Comparison of ENCODE assay signal across 1 cellular context in the genomic region with DNA sequence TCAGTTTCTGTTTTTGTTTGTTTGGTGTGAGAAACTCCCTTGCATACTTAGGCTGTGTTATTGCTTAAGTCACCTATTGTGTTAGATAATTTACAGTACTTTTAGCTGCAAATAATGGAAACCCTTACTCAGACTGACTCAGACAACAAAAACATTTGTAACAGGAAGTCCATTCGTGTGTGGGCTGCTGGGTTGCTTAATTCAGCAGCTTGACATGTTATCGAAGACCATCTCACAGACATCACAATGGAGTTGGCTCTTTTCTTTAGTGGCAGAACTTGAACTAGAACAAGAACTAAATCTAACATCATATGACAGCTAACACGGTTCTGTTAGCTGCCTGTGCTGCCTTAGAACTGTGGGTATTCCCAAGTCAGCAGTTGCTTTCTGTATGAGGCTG.
TF ChIP-seq lines count a peak whose summit lies in the region.

No MANE protein-coding gene starts in this region.

TF ChIP-seq in SK-N-SH, 30 proteins besides CTCF, POLR2A, EP300 and RAD21:
- TF ChIP-seq, protein P1, sequence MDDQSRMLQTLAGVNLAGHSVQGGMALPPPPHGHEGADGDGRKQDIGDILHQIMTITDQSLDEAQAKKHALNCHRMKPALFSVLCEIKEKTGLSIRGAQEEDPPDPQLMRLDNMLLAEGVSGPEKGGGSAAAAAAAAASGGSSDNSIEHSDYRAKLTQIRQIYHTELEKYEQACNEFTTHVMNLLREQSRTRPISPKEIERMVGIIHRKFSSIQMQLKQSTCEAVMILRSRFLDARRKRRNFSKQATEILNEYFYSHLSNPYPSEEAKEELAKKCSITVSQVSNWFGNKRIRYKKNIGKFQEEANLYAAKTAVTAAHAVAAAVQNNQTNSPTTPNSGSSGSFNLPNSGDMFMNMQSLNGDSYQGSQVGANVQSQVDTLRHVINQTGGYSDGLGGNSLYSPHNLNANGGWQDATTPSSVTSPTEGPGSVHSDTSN (IDR thresholded peaks at IDR 0.05): peak; percentile 63; the same call in 1 of the 2 replicates
- TF ChIP-seq, protein P2, sequence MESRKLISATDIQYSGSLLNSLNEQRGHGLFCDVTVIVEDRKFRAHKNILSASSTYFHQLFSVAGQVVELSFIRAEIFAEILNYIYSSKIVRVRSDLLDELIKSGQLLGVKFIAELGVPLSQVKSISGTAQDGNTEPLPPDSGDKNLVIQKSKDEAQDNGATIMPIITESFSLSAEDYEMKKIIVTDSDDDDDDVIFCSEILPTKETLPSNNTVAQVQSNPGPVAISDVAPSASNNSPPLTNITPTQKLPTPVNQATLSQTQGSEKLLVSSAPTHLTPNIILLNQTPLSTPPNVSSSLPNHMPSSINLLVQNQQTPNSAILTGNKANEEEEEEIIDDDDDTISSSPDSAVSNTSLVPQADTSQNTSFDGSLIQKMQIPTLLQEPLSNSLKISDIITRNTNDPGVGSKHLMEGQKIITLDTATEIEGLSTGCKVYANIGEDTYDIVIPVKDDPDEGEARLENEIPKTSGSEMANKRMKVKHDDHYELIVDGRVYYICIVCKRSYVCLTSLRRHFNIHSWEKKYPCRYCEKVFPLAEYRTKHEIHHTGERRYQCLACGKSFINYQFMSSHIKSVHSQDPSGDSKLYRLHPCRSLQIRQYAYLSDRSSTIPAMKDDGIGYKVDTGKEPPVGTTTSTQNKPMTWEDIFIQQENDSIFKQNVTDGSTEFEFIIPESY (IDR thresholded peaks at IDR 0.05; ENCODE audit: borderline replicate concordance, low read depth): no peak
- TF ChIP-seq TAF1 (IDR thresholded peaks at IDR 0.05; ENCODE audit: borderline replicate concordance, low read depth, low read length) (no peak), NFIC (IDR thresholded peaks at IDR 0.05; ENCODE audit: borderline replicate concordance) (peak; percentile 54), FOXJ3 (CRISPR knock-in tag; IDR thresholded peaks at IDR 0.05) (no peak), EZH2phosphoT487 (IDR thresholded peaks at IDR 0.05; ENCODE audit: borderline replicate concordance, low read depth) (no peak), YY1 (IDR thresholded peaks at IDR 0.05; ENCODE audit: low read depth) (no peak), GABPA (IDR thresholded peaks at IDR 0.05; ENCODE audit: low read depth) (no peak), CHD2 (IDR thresholded peaks at IDR 0.05; ENCODE audit: low read length, partially characterized antibody) (no peak), TCF12 (IDR thresholded peaks at IDR 0.05) (peak; percentile 75), ELF1 (IDR thresholded peaks at IDR 0.05) (no peak), RCOR1 (IDR thresholded peaks at IDR 0.05; ENCODE audit: low read length) (no peak), MXI1 (IDR thresholded peaks at IDR 0.05; ENCODE audit: low read depth, low read length) (no peak), SIN3A (IDR thresholded peaks at IDR 0.05; ENCODE audit: borderline replicate concordance, low read depth, low read length) (no peak), FOXM1 (IDR thresholded peaks at IDR 0.05; ENCODE audit: low read depth) (no peak), TEAD4 (IDR thresholded peaks at IDR 0.05; ENCODE audit: borderline replicate concordance, insufficient read depth) (peak; percentile 63; the same call in 1 of the 2 replicates), SMC3 (IDR thresholded peaks at IDR 0.05; ENCODE audit: low read depth, low read length) (no peak), RXRA (IDR thresholded peaks at IDR 0.05; ENCODE audit: borderline replicate concordance, low read depth) (no peak), MEF2A (IDR thresholded peaks at IDR 0.05; ENCODE audit: borderline replicate concordance, low read depth) (peak; percentile 21; the same call in 1 of the 2 replicates), RFX5 (IDR thresholded peaks at IDR 0.05; ENCODE audit: low read length) (no peak), FOSL2 (IDR thresholded peaks at IDR 0.05; ENCODE audit: borderline replicate concordance, low read depth) (peak; percentile 74), GATA2 (CRISPR knock-in tag; IDR thresholded peaks at IDR 0.05) (no peak), JUND (IDR thresholded peaks at IDR 0.05) (peak; percentile 68), NRF1 (IDR thresholded peaks at IDR 0.05; ENCODE audit: low read depth, low read length) (no peak), POLR2AphosphoS5 (IDR thresholded peaks at IDR 0.05; ENCODE audit: low read depth, low read length) (no peak)
- TF ChIP-seq, protein P3, sequence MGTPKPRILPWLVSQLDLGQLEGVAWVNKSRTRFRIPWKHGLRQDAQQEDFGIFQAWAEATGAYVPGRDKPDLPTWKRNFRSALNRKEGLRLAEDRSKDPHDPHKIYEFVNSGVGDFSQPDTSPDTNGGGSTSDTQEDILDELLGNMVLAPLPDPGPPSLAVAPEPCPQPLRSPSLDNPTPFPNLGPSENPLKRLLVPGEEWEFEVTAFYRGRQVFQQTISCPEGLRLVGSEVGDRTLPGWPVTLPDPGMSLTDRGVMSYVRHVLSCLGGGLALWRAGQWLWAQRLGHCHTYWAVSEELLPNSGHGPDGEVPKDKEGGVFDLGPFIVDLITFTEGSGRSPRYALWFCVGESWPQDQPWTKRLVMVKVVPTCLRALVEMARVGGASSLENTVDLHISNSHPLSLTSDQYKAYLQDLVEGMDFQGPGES (IDR thresholded peaks at IDR 0.05; ENCODE audit: low read depth, low read length): no peak
- TF ChIP-seq, protein P4, sequence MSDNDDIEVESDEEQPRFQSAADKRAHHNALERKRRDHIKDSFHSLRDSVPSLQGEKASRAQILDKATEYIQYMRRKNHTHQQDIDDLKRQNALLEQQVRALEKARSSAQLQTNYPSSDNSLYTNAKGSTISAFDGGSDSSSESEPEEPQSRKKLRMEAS (IDR thresholded peaks at IDR 0.05; ENCODE audit: low read depth): peak; percentile 56
- TF ChIP-seq, protein P5, sequence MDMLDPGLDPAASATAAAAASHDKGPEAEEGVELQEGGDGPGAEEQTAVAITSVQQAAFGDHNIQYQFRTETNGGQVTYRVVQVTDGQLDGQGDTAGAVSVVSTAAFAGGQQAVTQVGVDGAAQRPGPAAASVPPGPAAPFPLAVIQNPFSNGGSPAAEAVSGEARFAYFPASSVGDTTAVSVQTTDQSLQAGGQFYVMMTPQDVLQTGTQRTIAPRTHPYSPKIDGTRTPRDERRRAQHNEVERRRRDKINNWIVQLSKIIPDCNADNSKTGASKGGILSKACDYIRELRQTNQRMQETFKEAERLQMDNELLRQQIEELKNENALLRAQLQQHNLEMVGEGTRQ (IDR thresholded peaks at IDR 0.05; ENCODE audit: borderline replicate concordance, low read depth, low read length): no peak
- TF ChIP-seq, protein P6, sequence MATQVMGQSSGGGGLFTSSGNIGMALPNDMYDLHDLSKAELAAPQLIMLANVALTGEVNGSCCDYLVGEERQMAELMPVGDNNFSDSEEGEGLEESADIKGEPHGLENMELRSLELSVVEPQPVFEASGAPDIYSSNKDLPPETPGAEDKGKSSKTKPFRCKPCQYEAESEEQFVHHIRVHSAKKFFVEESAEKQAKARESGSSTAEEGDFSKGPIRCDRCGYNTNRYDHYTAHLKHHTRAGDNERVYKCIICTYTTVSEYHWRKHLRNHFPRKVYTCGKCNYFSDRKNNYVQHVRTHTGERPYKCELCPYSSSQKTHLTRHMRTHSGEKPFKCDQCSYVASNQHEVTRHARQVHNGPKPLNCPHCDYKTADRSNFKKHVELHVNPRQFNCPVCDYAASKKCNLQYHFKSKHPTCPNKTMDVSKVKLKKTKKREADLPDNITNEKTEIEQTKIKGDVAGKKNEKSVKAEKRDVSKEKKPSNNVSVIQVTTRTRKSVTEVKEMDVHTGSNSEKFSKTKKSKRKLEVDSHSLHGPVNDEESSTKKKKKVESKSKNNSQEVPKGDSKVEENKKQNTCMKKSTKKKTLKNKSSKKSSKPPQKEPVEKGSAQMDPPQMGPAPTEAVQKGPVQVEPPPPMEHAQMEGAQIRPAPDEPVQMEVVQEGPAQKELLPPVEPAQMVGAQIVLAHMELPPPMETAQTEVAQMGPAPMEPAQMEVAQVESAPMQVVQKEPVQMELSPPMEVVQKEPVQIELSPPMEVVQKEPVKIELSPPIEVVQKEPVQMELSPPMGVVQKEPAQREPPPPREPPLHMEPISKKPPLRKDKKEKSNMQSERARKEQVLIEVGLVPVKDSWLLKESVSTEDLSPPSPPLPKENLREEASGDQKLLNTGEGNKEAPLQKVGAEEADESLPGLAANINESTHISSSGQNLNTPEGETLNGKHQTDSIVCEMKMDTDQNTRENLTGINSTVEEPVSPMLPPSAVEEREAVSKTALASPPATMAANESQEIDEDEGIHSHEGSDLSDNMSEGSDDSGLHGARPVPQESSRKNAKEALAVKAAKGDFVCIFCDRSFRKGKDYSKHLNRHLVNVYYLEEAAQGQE (IDR thresholded peaks at IDR 0.05; ENCODE audit: low read depth, low read length): no peak
- TF ChIP-seq, protein P7, sequence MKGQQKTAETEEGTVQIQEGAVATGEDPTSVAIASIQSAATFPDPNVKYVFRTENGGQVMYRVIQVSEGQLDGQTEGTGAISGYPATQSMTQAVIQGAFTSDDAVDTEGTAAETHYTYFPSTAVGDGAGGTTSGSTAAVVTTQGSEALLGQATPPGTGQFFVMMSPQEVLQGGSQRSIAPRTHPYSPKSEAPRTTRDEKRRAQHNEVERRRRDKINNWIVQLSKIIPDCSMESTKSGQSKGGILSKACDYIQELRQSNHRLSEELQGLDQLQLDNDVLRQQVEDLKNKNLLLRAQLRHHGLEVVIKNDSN (IDR thresholded peaks at IDR 0.05; ENCODE audit: borderline replicate concordance, low read depth): no peak
